ENCODE assay signal across 21 cellular contexts in genomic region chr5:142343531-142343930, GRCh38. TPM values are rescaled to one million over a fixed set of nuclear protein-coding genes. Genes with fewer than 3 reads are reported as not detected.
"Had no signal": no experiment of that assay in that cellular context is flagged by ENCODE, and none has a peak within 500 bp of the region (broad histone marks: within the 10 kb centered on the region; RNA-seq: fewer than 3 reads in every experiment).

No MANE protein-coding gene starts in this region.

- H3K27ac ChIP-seq: KMS-11, RWPE1 had no signal

- H3K9ac ChIP-seq: KMS-11, SK-N-SH had no signal

- H3K36me3 Mint-ChIP-seq: IgD-negative memory B cell had no signal

- H3K9me2 ChIP-seq: SK-N-SH had no signal

- ATAC-seq: K562, Panc1 had no signal

- DNase-seq: Kasumi-1, MM.1S, NCI-H1105, NCI-H1417, NCI-H1436 treated with DMSO at 0.1 percent for 48 hours, NCI-H1694, NCI-H187 treated with DMSO at 0.1 percent for 48 hours, NCI-H2029 treated with DMSO at 0.1 percent for 48 hours, NCI-H2171 treated with DMSO at 0.1 percent for 48 hours, NCI-H345, NCI-H524, NCI-H526 treated with DMSO at 0.1 percent for 48 hours, NCI-H774, SHP77, SK-N-SH, SW 1271 had no signal

- FAIRE-seq: K562 had no signal

- H3K4me1 Mint-ChIP-seq: IgD-negative memory B cell had no signal

- H3K27ac Mint-ChIP-seq: IgD-negative memory B cell had no signal

- H3K4me3 ChIP-seq: K562 had no signal

- H3K4me2 ChIP-seq: KMS-11, SK-N-SH had no signal

RNA-seq across cellular contexts. Expression of gene SPRY4, which starts 18.7 kb away (rescaled TPM):
- polyA plus RNA-seq: IgD-negative memory B cell had no signal
